In the genomic region with DNA sequence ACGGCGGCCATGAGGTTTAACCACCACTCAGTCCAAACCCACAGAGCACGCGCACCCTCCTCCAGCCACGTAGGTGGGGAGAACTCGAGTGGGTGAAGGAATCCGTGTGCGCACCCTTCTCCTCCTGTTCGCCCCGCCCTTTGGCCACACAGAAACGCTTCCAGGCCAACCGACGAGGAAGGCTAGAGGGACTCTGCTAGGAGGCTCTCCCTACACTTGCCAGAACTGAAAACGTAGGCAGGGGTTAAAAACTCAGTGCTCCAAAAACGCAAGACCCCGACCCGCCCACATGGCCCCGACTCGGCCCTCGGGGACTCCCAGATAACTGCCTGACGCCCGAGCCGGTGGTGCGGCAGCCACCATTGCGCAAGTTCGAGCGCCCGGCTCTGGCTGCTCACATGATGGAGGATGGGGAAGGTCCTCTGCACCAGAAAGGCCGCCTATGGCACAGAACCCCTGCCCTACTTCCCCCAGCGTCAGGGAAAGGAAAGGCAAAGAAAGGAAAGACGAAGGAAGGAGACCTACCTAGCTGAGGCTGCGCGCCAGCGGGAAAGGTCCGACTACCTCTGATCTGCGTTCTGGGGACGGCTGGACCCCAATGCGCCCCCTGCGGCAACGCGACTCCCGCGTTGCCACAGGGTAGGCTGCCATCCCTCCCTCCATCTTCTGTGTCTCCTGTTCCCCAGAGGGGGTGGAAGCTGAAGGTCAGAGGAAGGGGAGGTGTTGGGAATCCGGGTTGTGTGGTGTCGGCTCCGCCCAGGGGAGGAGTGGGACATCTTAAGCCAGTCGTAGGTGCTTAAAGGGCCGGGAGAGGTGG, we compare ENCODE assay signal across 8 cellular contexts.
DNase-seq lines count a peak whose midpoint lies in the region; ATAC-seq and TF ChIP-seq lines count a peak whose summit lies in the region.

No MANE protein-coding gene starts in this region.

- H3K4me3 ChIP-seq in GM12864 (ENCODE audit: low read depth, low read length) = peak overlapping the region; percentile 90

- H3K27ac ChIP-seq in angular gyrus (ENCODE audit: low read depth, low read length) = peak overlapping the region; percentile 30

- intact Hi-C loops in sciatic nerve (cut with DNase I) = no loop called here

- peak; percentile 65 for ATAC-seq in HG02571 (IDR thresholded peaks at IDR 0.05; ENCODE audit: unreplicated experiment)
- ATAC-seq in sciatic nerve = peak; percentile 92

- TF ChIP-seq CTCF in GM12864 (IDR thresholded peaks at IDR 0.05; ENCODE audit: low read depth, low read length, missing control alignments) = peak; percentile 43

- DNase-seq in GM12864 (ENCODE audit: low read depth) = peak; percentile 31
- DNase-seq in NCI-H146 (lab: John Stamatoyannopoulos, UW) = peak; percentile 93
- DNase-seq in hypothalamus (lab: John Stamatoyannopoulos, UW) = peak in 35 of 51 donors; percentile 1 to 78 (median 29)
- no peak for DNase-seq in sciatic nerve (ENCODE audit: low spot score)
- DNase-seq in activated gamma-delta T cell (lab: John Stamatoyannopoulos, UW) = no peak
- no peak for DNase-seq in NCI-H2196 treated with DMSO at 0.1 percent for 48 hours (lab: John Stamatoyannopoulos, UW; ENCODE audit: unreplicated experiment)

Comparison
In these comparisons a context has a peak if more than half of its experiments do, and no peak if none do; other contexts are left out.
1. DNase-seq: peak in GM12864 (single experiment), NCI-H146 (single experiment) and hypothalamus (35 of 51); none in sciatic nerve (single experiment), activated gamma-delta T cell (single experiment) and NCI-H2196 treated with DMSO at 0.1 percent for 48 hours (single experiment).